In the genomic region with DNA sequence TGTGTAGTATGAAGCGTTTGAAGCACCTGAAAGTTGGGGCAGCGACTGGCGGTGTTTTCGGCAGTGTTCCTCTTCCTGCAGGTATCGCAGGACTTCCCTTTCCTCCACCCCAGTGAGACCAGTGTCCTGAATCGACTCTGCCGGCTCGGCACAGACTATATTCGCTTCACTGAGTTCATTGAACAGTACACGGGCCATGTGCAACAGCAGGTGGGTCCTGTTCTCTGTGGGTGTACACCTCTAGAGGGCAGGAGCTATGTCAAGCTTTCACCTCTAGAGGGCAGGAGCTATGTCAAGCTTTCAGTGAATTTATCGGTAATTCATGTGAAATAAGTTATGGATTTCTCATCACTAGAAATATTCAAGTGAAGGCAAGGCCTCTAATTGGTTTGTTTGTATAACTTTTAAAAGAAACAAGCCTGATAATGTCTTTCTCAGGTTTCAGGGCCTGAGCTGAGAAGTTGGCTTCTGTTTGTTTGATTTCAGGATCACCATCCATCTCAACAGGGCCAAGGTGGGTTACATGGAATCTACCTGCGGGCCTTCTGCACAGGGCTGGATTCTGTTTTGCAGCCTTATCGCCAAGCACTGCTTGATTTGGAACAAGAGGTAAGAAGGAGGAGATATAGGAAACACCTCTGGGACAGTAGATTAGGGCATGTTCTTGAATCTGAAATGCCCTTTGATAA, we compare ENCODE assay signal across 8 cellular contexts. TPM values are rescaled to one million over a fixed set of nuclear protein-coding genes. Genes with fewer than 3 reads are reported as not detected.
DNase-seq lines count a peak whose midpoint lies in the region; ATAC-seq and TF ChIP-seq lines count a peak whose summit lies in the region.

No MANE protein-coding gene starts in this region.

- H3K4me1 ChIP-seq in sigmoid colon: peaks cover 0 to 12% (median 11%) of the 10 kb centered on the region in 4 donors

- no peaks in the 10 kb centered on the region for H3K27me3 ChIP-seq in sigmoid colon

- H3K27ac Mint-ChIP-seq in activated CD4-positive, alpha-beta memory T cell treated with anti-CD3 and anti-CD28 coated beads, Interleukin-2, amount 10 ng/mL, durations not matched to agents 7 days and 5 days: no peak overlapping the region

- no peak overlapping the region for H3K27ac ChIP-seq in sigmoid colon

- CTCF ChIA-PET in activated CD4-positive, alpha-beta memory T cell treated with anti-CD3 and anti-CD28 coated beads, Interleukin-2, amount 10 ng/mL, durations not matched to agents 7 days and 5 days (lab: Charles Lee): interaction anchor here (0.7 to 3.2 kb wide), 15 partner anchors 9 to 953 kb away, joined by 3 to 19 read pairs (median 4); no protein-coding TSS in a partner anchor

- peaks cover 31% of the 10 kb centered on the region for H3K4me1 Mint-ChIP-seq in activated CD4-positive, alpha-beta memory T cell treated with anti-CD3 and anti-CD28 coated beads, Interleukin-2, amount 10 ng/mL, durations not matched to agents 7 days and 5 days

- no peak overlapping the region for H3K4me3 Mint-ChIP-seq in activated CD4-positive, alpha-beta memory T cell treated with anti-CD3 and anti-CD28 coated beads, Interleukin-2, amount 10 ng/mL, durations not matched to agents 7 days and 5 days

- no peak for TF ChIP-seq POLR2A in sigmoid colon (IDR thresholded peaks at IDR 0.05)

- intact Hi-C loops in sigmoid colon (cut with DNase I): no loop called here

- no peaks in the 10 kb centered on the region for H3K9me3 Mint-ChIP-seq in activated CD4-positive, alpha-beta memory T cell treated with anti-CD3 and anti-CD28 coated beads, Interleukin-2, amount 10 ng/mL, durations not matched to agents 7 days and 5 days

- peak; percentile 86 for TF ChIP-seq CTCF in fibroblast of mammary gland (conservative IDR thresholded peaks at IDR 0.05; ENCODE audit: control insufficient read depth, insufficient read depth, low read depth, low read length)
- TF ChIP-seq CTCF in sigmoid colon (IDR thresholded peaks at IDR 0.05): peak in 3 of 4 experiments; percentile 31 to 60 (median 37)

- H3K4me3 ChIP-seq in Jurkat, Clone E6-1 (ENCODE audit: low read length): no peak overlapping the region
- no peak overlapping the region for H3K4me3 ChIP-seq in fibroblast of mammary gland (ENCODE audit: control insufficient read depth, low read depth, low read length)
- no peak overlapping the region for H3K4me3 ChIP-seq in sigmoid colon

- no peak for ATAC-seq in GM19023 (IDR thresholded peaks at IDR 0.05; ENCODE audit: unreplicated experiment)

- H3K27me3 Mint-ChIP-seq in activated CD4-positive, alpha-beta memory T cell treated with anti-CD3 and anti-CD28 coated beads, Interleukin-2, amount 10 ng/mL, durations not matched to agents 7 days and 5 days: no peaks in the 10 kb centered on the region

- no peak for TF ChIP-seq EP300 in sigmoid colon (IDR thresholded peaks at IDR 0.05)

- H3K36me3 ChIP-seq in sigmoid colon: peaks cover 0 to 43% (median 2%) of the 10 kb centered on the region in 4 donors

- POLR2A ChIA-PET in activated CD4-positive, alpha-beta memory T cell treated with anti-CD3 and anti-CD28 coated beads, Interleukin-2, amount 10 ng/mL, durations not matched to agents 7 days and 5 days (lab: Charles Lee): no interaction called here

- peaks cover 46% of the 10 kb centered on the region for H3K36me3 Mint-ChIP-seq in activated CD4-positive, alpha-beta memory T cell treated with anti-CD3 and anti-CD28 coated beads, Interleukin-2, amount 10 ng/mL, durations not matched to agents 7 days and 5 days (ENCODE audit: low read depth)

- WGBS in sigmoid colon, 2 donors: 79 to 90% methylated on average over 13 of the region's 13 CpGs

- DNase-seq in NCI-H2196 (lab: John Stamatoyannopoulos, UW; ENCODE audit: unreplicated experiment): peak; percentile 14
- no peak for DNase-seq in NCI-H2196 treated with DMSO at 0.1 percent for 48 hours (lab: John Stamatoyannopoulos, UW; ENCODE audit: unreplicated experiment)
- peak; percentile 62 for DNase-seq in Jurkat, Clone E6-1 (ENCODE audit: low read depth, low spot score)
- DNase-seq in activated CD4-positive, alpha-beta memory T cell treated with anti-CD3 and anti-CD28 coated beads, Interleukin-2, amount 10 ng/mL, durations not matched to agents 7 days and 5 days: peak; percentile 31
- peak; percentile 45 for DNase-seq in fibroblast of mammary gland (ENCODE audit: low read depth)
- no peak for DNase-seq in sigmoid colon
- no peak for DNase-seq in hippocampal formation (lab: John Stamatoyannopoulos, UW)

- no peaks in the 10 kb centered on the region for H3K9me3 ChIP-seq in sigmoid colon

RNA-seq across cellular contexts. Expression of gene TUBGCP4, which starts 5.3 kb away (rescaled TPM):
- polyA plus RNA-seq in Jurkat, Clone E6-1 (2012; ENCODE audit: insufficient read depth, insufficient read length): 32.4 TPM
- 10 to 100 TPM; 30.4 to 34.7 TPM for total RNA-seq in activated CD4-positive, alpha-beta memory T cell treated with anti-CD3 and anti-CD28 coated beads, Interleukin-2, amount 10 ng/mL, durations not matched to agents 7 days and 5 days
- total RNA-seq in sigmoid colon: 10 to 100 TPM; 10.2 to 14.6 (median 12.1) TPM
- polyA plus RNA-seq in sigmoid colon: 10 to 100 TPM in 1 of 3 donors, 1 to 10 TPM in 2; 1.8 to 11.2 (median 2.5) TPM

RNA-seq across cellular contexts. Expression of gene ZSCAN29, which starts 5.3 kb away (rescaled TPM):
- 15.5 TPM for polyA plus RNA-seq in Jurkat, Clone E6-1 (2012; ENCODE audit: insufficient read depth, insufficient read length)
- 10 to 100 TPM; 29.4 to 30.1 TPM for total RNA-seq in activated CD4-positive, alpha-beta memory T cell treated with anti-CD3 and anti-CD28 coated beads, Interleukin-2, amount 10 ng/mL, durations not matched to agents 7 days and 5 days
- 10 to 100 TPM; 14.6 to 19.7 (median 19.7) TPM for total RNA-seq in sigmoid colon
- polyA plus RNA-seq in sigmoid colon: 10 to 100 TPM in 1 of 3 donors, 1 to 10 TPM in 2; 6.0 to 11.1 (median 6.9) TPM

RNA-seq across cellular contexts. Expression of gene LCMT2, which starts 45.8 kb away (rescaled TPM):
- polyA plus RNA-seq in Jurkat, Clone E6-1 (2012; ENCODE audit: insufficient read depth, insufficient read length): 16.8 TPM
- 1 to 10 TPM; 8.9 to 9.5 TPM for total RNA-seq in activated CD4-positive, alpha-beta memory T cell treated with anti-CD3 and anti-CD28 coated beads, Interleukin-2, amount 10 ng/mL, durations not matched to agents 7 days and 5 days
- total RNA-seq in sigmoid colon: 1 to 10 TPM; 2.8 to 5.4 (median 4.0) TPM
- 1 to 10 TPM; 2.3 to 5.1 (median 2.4) TPM for polyA plus RNA-seq in sigmoid colon

Comparison
In these comparisons a context has a peak if more than half of its experiments do, and no peak if none do; other contexts are left out.
1. DNase-seq: peak in NCI-H2196 (single experiment), Jurkat, Clone E6-1 (single experiment), activated CD4-positive, alpha-beta memory T cell treated with anti-CD3 and anti-CD28 coated beads, Interleukin-2, amount 10 ng/mL, durations not matched to agents 7 days and 5 days (single experiment) and fibroblast of mammary gland (single experiment); none in NCI-H2196 treated with DMSO at 0.1 percent for 48 hours (single experiment), sigmoid colon (single experiment) and hippocampal formation (0 of 2).